ENCODE assay signal across 17 cellular contexts in the genomic region with DNA sequence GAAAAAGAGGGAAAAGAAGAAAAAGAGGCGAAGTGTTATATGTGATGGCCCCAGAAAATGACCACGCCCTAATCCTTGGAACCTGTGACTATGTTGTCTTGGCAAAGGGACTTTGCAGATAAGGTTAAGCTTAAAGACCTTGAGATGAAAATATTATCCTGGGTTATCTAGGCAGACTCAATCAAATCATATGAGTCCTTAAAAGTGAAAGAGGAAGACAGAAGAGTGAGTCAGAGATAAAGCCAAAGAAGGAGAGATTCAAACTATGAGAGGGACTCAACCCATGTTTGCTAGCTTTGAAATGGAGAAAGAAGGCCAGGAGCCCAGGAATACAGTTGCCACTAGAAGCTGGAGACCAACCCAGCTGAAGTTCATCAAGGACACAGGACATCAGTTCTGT. TPM values are rescaled to one million over a fixed set of nuclear protein-coding genes. Genes with fewer than 3 reads are reported as not detected.
DNase-seq lines count a peak whose midpoint lies in the region; ATAC-seq and TF ChIP-seq lines count a peak whose summit lies in the region.
"Had no signal": no experiment of that assay in that cellular context is flagged by ENCODE, and none has a peak within 500 bp of the region (broad histone marks: within the 10 kb centered on the region; RNA-seq: fewer than 3 reads in every experiment).

No MANE protein-coding gene starts in this region.

- no peak for TF ChIP-seq POLR2A in thyroid gland (IDR thresholded peaks at IDR 0.05)

- TF ChIP-seq CTCF in epithelial cell of esophagus (IDR thresholded peaks at IDR 0.05; ENCODE audit: insufficient read depth, low read depth, low read length, missing control alignments) (no peak), thyroid gland (IDR thresholded peaks at IDR 0.05) (no peak)

- ATAC-seq in HG02870 (IDR thresholded peaks at IDR 0.05; ENCODE audit: unreplicated experiment): no peak

- 93 to 97% methylated on average over 2 of the region's 2 CpGs for WGBS in thyroid gland, 2 donors

- peaks cover 36 to 44% of the 10 kb centered on the region in 2 donors for H3K4me1 ChIP-seq in thyroid gland
- H3K4me1 ChIP-seq: Peyer's patch had no signal

- DNase-seq in DMS53 (lab: John Stamatoyannopoulos, UW) (peak; percentile 20), DMS53 treated with DMSO at 0.1 percent for 48 hours (lab: John Stamatoyannopoulos, UW; ENCODE audit: unreplicated experiment) (no peak), OCI-M1 (lab: John Stamatoyannopoulos, UW) (peak; percentile 84), epithelial cell of esophagus (ENCODE audit: low read depth) (peak; percentile 23), thyroid gland (no peak), amygdala (lab: John Stamatoyannopoulos, UW) (no peak), D341Med (ENCODE audit: low spot score) (no peak)
- DNase-seq: CD8-positive, alpha-beta memory T cell; DMS153; H7; NCI-H1048; NCI-H2227 treated with DMSO at 0.1 percent for 48 hours; NCI-H526; Peyer's patch; SHP77 treated with DMSO at 0.1 percent for 48 hours had no signal

- H3K27me3 ChIP-seq in thyroid gland: no peaks in the 10 kb centered on the region
- H3K27me3 ChIP-seq: Peyer's patch had no signal

- no peaks in the 10 kb centered on the region for H3K36me3 ChIP-seq in thyroid gland
- H3K36me3 ChIP-seq: Peyer's patch had no signal

- intact Hi-C loops in thyroid gland (cut with DNase I): no loop called here

- H3K27ac ChIP-seq in thyroid gland: peak overlapping the region in 2 of 3 donors; percentile 81 to 89
- H3K27ac ChIP-seq: 22Rv1, Peyer's patch had no signal

- H3K4me3 ChIP-seq in epithelial cell of esophagus (ENCODE audit: low read length) (no peak overlapping the region), thyroid gland (replicated peaks in 1 of 3) (no peak overlapping the region)
- H3K4me3 ChIP-seq: Peyer's patch had no signal

- H3K9me3 ChIP-seq in thyroid gland: no peaks in the 10 kb centered on the region

RNA-seq across cellular contexts. Expression of gene RGS8, which starts 4.0 kb away (rescaled TPM):
- total RNA-seq in thyroid gland: 1 to 10 TPM; 2.4 to 5.9 (median 5.0) TPM
- total RNA-seq: CD8-positive, alpha-beta memory T cell; Peyer's patch had no signal

Comparison
In these comparisons a context has a peak if more than half of its experiments do, and no peak if none do; other contexts are left out.
1. DNase-seq: peak in DMS53 (single experiment), OCI-M1 (single experiment) and epithelial cell of esophagus (single experiment); none in DMS53 treated with DMSO at 0.1 percent for 48 hours (single experiment), thyroid gland (0 of 2), amygdala (0 of 56) and D341Med (single experiment).